In the genomic region with DNA sequence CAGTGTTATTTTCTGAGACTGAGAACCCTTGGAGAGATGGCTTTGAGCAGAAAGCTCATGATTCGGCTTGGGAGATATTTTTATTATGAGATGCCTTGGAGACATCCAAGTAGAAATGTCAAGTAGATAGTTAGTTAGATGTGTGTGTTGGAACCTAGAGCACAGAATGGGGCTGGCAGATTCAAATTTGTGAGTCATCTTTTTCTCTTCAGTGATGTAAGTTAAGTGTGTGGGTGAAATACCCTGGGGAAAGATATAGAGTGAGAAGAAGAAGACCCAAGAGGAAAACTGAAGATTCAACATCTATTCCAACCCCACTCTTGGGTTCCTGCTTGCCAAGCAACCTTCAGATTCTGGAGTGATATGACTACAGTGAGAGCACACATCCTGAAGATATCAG, we compare ENCODE assay signal across 1 cellular context.
TF ChIP-seq lines count a peak whose summit lies in the region.

No MANE protein-coding gene starts in this region.

TF ChIP-seq in GM23338, 12 proteins besides CTCF, POLR2A, EP300 and RAD21 (continued from another document):
- TF ChIP-seq, protein P1, sequence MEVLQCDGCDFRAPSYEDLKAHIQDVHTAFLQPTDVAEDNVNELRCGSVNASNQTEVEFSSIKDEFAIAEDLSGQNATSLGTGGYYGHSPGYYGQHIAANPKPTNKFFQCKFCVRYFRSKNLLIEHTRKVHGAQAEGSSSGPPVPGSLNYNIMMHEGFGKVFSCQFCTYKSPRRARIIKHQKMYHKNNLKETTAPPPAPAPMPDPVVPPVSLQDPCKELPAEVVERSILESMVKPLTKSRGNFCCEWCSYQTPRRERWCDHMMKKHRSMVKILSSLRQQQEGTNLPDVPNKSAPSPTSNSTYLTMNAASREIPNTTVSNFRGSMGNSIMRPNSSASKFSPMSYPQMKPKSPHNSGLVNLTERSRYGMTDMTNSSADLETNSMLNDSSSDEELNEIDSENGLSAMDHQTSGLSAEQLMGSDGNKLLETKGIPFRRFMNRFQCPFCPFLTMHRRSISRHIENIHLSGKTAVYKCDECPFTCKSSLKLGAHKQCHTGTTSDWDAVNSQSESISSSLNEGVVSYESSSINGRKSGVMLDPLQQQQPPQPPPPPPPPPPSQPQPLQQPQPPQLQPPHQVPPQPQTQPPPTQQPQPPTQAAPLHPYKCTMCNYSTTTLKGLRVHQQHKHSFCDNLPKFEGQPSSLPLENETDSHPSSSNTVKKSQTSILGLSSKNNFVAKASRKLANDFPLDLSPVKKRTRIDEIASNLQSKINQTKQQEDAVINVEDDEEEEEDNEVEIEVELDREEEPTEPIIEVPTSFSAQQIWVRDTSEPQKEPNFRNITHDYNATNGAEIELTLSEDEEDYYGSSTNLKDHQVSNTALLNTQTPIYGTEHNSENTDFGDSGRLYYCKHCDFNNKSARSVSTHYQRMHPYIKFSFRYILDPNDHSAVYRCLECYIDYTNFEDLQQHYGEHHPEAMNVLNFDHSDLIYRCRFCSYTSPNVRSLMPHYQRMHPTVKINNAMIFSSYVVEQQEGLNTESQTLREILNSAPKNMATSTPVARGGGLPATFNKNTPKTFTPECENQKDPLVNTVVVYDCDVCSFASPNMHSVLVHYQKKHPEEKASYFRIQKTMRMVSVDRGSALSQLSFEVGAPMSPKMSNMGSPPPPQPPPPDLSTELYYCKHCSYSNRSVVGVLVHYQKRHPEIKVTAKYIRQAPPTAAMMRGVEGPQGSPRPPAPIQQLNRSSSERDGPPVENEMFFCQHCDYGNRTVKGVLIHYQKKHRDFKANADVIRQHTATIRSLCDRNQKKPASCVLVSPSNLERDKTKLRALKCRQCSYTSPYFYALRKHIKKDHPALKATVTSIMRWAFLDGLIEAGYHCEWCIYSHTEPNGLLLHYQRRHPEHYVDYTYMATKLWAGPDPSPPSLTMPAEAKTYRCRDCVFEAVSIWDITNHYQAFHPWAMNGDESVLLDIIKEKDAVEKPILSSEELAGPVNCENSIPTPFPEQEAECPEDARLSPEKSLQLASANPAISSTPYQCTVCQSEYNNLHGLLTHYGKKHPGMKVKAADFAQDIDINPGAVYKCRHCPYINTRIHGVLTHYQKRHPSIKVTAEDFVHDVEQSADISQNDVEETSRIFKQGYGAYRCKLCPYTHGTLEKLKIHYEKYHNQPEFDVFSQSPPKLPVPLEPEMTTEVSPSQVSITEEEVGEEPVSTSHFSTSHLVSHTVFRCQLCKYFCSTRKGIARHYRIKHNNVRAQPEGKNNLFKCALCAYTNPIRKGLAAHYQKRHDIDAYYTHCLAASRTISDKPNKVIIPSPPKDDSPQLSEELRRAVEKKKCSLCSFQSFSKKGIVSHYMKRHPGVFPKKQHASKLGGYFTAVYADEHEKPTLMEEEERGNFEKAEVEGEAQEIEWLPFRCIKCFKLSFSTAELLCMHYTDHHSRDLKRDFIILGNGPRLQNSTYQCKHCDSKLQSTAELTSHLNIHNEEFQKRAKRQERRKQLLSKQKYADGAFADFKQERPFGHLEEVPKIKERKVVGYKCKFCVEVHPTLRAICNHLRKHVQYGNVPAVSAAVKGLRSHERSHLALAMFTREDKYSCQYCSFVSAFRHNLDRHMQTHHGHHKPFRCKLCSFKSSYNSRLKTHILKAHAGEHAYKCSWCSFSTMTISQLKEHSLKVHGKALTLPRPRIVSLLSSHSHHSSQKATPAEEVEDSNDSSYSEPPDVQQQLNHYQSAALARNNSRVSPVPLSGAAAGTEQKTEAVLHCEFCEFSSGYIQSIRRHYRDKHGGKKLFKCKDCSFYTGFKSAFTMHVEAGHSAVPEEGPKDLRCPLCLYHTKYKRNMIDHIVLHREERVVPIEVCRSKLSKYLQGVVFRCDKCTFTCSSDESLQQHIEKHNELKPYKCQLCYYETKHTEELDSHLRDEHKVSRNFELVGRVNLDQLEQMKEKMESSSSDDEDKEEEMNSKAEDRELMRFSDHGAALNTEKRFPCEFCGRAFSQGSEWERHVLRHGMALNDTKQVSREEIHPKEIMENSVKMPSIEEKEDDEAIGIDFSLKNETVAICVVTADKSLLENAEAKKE (CRISPR knock-in tag; IDR thresholded peaks at IDR 0.05), result no peak
- no peak for TF ChIP-seq POLR2AphosphoS5 (IDR thresholded peaks at IDR 0.05; ENCODE audit: low read depth)
- TF ChIP-seq, protein P2, sequence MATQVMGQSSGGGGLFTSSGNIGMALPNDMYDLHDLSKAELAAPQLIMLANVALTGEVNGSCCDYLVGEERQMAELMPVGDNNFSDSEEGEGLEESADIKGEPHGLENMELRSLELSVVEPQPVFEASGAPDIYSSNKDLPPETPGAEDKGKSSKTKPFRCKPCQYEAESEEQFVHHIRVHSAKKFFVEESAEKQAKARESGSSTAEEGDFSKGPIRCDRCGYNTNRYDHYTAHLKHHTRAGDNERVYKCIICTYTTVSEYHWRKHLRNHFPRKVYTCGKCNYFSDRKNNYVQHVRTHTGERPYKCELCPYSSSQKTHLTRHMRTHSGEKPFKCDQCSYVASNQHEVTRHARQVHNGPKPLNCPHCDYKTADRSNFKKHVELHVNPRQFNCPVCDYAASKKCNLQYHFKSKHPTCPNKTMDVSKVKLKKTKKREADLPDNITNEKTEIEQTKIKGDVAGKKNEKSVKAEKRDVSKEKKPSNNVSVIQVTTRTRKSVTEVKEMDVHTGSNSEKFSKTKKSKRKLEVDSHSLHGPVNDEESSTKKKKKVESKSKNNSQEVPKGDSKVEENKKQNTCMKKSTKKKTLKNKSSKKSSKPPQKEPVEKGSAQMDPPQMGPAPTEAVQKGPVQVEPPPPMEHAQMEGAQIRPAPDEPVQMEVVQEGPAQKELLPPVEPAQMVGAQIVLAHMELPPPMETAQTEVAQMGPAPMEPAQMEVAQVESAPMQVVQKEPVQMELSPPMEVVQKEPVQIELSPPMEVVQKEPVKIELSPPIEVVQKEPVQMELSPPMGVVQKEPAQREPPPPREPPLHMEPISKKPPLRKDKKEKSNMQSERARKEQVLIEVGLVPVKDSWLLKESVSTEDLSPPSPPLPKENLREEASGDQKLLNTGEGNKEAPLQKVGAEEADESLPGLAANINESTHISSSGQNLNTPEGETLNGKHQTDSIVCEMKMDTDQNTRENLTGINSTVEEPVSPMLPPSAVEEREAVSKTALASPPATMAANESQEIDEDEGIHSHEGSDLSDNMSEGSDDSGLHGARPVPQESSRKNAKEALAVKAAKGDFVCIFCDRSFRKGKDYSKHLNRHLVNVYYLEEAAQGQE (IDR thresholded peaks at IDR 0.05; ENCODE audit: unreplicated experiment), result no peak
- TF ChIP-seq STAT1 (IDR thresholded peaks at IDR 0.05; ENCODE audit: unreplicated experiment), result no peak
- TF ChIP-seq EZH2phosphoT487 (IDR thresholded peaks at IDR 0.05; ENCODE audit: unreplicated experiment), result no peak
- TF ChIP-seq CREB1 (CRISPR knock-in tag; IDR thresholded peaks at IDR 0.05; ENCODE audit: low read depth), result no peak
- no peak for TF ChIP-seq EZH2 (IDR thresholded peaks at IDR 0.05; ENCODE audit: low read depth, unreplicated experiment)
TF ChIP-seq in GM23338: peak in this region for 0.
